In the genomic region with DNA sequence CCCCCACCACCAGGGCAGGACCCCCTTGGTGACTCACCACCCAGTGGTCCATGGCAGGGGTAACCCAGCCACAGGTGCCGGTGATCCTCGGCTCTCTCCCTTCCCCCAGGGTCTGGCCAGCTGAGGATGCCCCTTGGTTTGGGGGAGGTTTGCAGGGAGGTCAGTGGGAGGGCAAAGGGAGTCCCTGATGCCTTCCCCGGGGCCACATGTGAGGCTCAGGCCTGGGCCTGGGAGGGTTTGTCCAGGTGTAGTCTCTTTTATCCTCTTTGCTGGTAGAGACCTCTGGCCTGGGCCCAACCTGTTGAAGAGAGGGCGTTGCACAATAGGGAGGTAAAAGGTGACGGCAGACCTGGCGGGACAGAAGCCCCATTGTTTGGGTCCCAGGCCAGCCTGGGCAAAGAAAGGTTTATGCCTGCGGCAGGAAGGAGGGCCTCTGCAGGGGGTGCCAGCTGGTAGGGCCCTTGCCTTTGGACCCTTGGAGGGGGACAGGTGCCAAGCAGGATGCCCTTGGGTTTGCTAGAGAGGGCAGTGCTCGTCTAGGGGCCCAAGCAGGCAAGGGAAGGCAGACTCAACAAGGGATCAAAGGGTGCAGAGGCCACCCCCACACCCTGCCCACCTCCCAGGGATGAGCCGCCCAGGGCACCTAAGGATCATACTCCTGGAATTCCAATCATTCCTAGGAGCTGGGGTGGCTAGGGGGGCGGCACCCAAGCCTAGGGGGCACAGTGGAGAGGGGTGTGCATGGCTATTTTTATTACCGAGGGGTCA, we compare ENCODE assay signal across 12 cellular contexts. TPM values are rescaled to one million over a fixed set of nuclear protein-coding genes. Genes with fewer than 3 reads are reported as not detected.
DNase-seq lines count a peak whose midpoint lies in the region; ATAC-seq and TF ChIP-seq lines count a peak whose summit lies in the region.
"Had no signal": no experiment of that assay in that cellular context is flagged by ENCODE, and none has a peak within 500 bp of the region (broad histone marks: within the 10 kb centered on the region; RNA-seq: fewer than 3 reads in every experiment).

No MANE protein-coding gene starts in this region.

- in situ Hi-C loops in Panc1 (cut with HindIII; ENCODE audit: low pct_unique_long_range_greater_than_20kb, low sequenced_read_pairs) = no loop called here
- in situ Hi-C loops in GM13977 (cut with MboI; ENCODE audit: low pct_unique_long_range_greater_than_20kb, low sequenced_read_pairs, unreplicated experiment) = no loop called here

- H3K9me3 ChIP-seq in ES-I3 (ENCODE audit: control insufficient read depth, insufficient read depth, low read length) (no peaks in the 10 kb centered on the region), Panc1 (ENCODE audit: control insufficient read depth, insufficient read depth, low read depth, low read length) (no peaks in the 10 kb centered on the region)
- H3K9me3 ChIP-seq: neutrophil had no signal

- no peaks in the 10 kb centered on the region for H3K27me3 ChIP-seq in Panc1 (ENCODE audit: control insufficient read depth, insufficient read depth, low read length)

- H3K4me1 ChIP-seq in ES-I3 (ENCODE audit: insufficient read depth, low read length) (peaks cover 45% of the 10 kb centered on the region), Panc1 (ENCODE audit: control insufficient read depth, insufficient read depth, low read length) (peaks cover 54% of the 10 kb centered on the region)

- intact Hi-C loops in Panc1 (cut with micrococcal nuclease; ENCODE audit: unreplicated experiment) = no loop called here

- no TSS peak for BruUV-seq in Panc1 (replicated peaks; lab: Mats Ljungman, UMichigan)

- DNase-seq in Panc1 (ENCODE audit: low read depth, low spot score) = no peak
- DNase-seq in islet precursor cell = peak; percentile 93
- DNase-seq in GM13977 (ENCODE audit: low spot score) = no peak
- DNase-seq: GDM1, NCI-H2081 treated with DMSO at 0.1 percent for 48 hours had no signal

- no peak overlapping the region; a peak in 1 of 4 replicates for H3K4me3 ChIP-seq in Panc1 (ENCODE audit: low read depth in 2 of 2, low read length in 2 of 2)
- peak overlapping the region in 4 of 7 experiments; percentile 33 to 52 (median 44) for H3K4me3 ChIP-seq in skin epidermis

- POLR2A ChIA-PET in Panc1 (lab: Charles Lee) = no interaction called here

- H3K36me3 ChIP-seq in ES-I3 (ENCODE audit: insufficient read depth, low read length) = no peaks in the 10 kb centered on the region
- H3K36me3 ChIP-seq in Panc1 (ENCODE audit: control insufficient read depth, insufficient read depth, low read length) = peaks cover 4% of the 10 kb centered on the region; the same call in 1 of the 2 replicates
- H3K36me3 ChIP-seq: neutrophil had no signal

- CTCF ChIA-PET in Panc1 (lab: Charles Lee) = interaction anchor here (0.8 to 1.2 kb wide), 2 partner anchors 12 to 132 kb away, joined by 3 read pairs; no protein-coding TSS in a partner anchor

- TF ChIP-seq CTCF in Panc1 (IDR thresholded peaks at IDR 0.05) = no peak
- TF ChIP-seq CTCF in GM13977 (IDR thresholded peaks at IDR 0.05; ENCODE audit: extremely low read depth, insufficient read depth, missing control alignments) = no peak

- H3K9ac ChIP-seq in ES-I3 (ENCODE audit: low read depth, low read length) = peak overlapping the region; percentile 48; the same call in 1 of the 2 replicates

- H3K27ac ChIP-seq in Panc1 (ENCODE audit: low read length) (peak overlapping the region; percentile 75), skin epidermis (peak overlapping the region in 17 of 21 experiments; percentile 4 to 80 (median 68))
- H3K27ac ChIP-seq: neutrophil had no signal

- peak; percentile 54 for ATAC-seq in Panc1
- ATAC-seq in GM19467 (IDR thresholded peaks at IDR 0.05; ENCODE audit: unreplicated experiment) = no peak
- ATAC-seq in GM19035 (IDR thresholded peaks at IDR 0.05; ENCODE audit: unreplicated experiment) = no peak
- no peak for ATAC-seq in HG02938 (IDR thresholded peaks at IDR 0.05; ENCODE audit: unreplicated experiment)

RNA-seq across cellular contexts. Expression of a gene that starts 0.8 kb away (rescaled TPM):
- 6.1 TPM for total RNA-seq in Panc1 (2021; ENCODE audit: unreplicated experiment)
- polyA plus RNA-seq in Panc1 (2012; ENCODE audit: insufficient read length) = 4.0 TPM
- total RNA-seq: T-helper 2 cell treated with Interferon-gamma antibody and Interleukin-4, amounts not matched to agents 100 ng/mL and 5 ng/mL, for 36 hours had no signal

RNA-seq across cellular contexts. Expression of a gene that starts 41.9 kb away (rescaled TPM):
- 0.18 TPM for total RNA-seq in Panc1 (2021; ENCODE audit: unreplicated experiment)
- polyA plus RNA-seq in Panc1 (2012; ENCODE audit: insufficient read length) = not detected
- total RNA-seq: T-helper 2 cell treated with Interferon-gamma antibody and Interleukin-4, amounts not matched to agents 100 ng/mL and 5 ng/mL, for 36 hours had no signal

Comparison
In these comparisons a context has a peak if more than half of its experiments do, and no peak if none do; other contexts are left out.
1. H3K4me3 ChIP-seq: peak in skin epidermis (4 of 7); none in Panc1 (0 of 2).